Comparison of ENCODE assay signal across 1 cellular context in genomic region chr11:74388678-74389327, GRCh38.
TF ChIP-seq lines count a peak whose summit lies in the region.

No MANE protein-coding gene starts in this region.

TF ChIP-seq in H1, 55 proteins besides CTCF, POLR2A, EP300 and RAD21 (continued from another document):
- TF ChIP-seq CHD7 (IDR thresholded peaks at IDR 0.05; ENCODE audit: insufficient replicate concordance, low read length) = peak; percentile 77
